In the genomic region with DNA sequence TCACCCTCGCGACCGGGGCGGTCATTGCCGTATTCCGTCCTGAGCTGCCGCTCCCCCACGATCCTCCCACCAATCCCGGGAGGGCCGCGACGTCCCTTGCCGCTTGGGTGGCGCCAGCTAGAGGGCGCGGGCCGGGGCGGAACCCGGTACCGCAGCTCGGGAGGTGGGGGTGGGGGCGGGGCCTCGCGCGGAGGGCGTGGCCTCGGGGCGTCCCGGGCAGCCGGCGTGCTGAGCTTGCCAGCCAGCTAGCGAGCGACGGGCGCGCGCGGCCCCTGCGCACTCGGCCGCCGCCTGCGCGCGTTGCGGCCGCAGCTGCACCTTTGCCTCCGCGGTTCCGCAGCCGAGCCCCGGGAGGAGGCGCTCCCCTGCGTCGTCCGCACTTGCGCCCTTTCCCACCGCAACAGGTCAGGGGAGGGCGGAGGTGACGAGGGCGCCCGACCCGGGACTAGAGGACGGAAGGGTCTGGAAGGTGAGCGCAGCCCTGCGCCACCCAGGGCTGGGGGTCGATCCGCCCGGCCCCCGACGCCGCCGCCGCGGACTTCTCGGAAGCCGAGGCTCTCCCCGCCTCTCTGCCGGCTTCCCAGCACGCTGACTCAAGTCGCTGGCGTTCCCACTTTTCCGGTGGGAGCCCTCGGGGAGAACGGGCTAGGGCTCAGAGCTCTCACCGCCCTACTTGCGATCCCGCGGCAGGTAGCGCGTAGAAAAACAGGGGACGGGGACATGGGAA, we compare ENCODE assay signal across 8 cellular contexts. TPM values are rescaled to one million over a fixed set of nuclear protein-coding genes. Genes with fewer than 3 reads are reported as not detected.
DNase-seq lines count a peak whose midpoint lies in the region; ATAC-seq and TF ChIP-seq lines count a peak whose summit lies in the region.

A gene with protein sequence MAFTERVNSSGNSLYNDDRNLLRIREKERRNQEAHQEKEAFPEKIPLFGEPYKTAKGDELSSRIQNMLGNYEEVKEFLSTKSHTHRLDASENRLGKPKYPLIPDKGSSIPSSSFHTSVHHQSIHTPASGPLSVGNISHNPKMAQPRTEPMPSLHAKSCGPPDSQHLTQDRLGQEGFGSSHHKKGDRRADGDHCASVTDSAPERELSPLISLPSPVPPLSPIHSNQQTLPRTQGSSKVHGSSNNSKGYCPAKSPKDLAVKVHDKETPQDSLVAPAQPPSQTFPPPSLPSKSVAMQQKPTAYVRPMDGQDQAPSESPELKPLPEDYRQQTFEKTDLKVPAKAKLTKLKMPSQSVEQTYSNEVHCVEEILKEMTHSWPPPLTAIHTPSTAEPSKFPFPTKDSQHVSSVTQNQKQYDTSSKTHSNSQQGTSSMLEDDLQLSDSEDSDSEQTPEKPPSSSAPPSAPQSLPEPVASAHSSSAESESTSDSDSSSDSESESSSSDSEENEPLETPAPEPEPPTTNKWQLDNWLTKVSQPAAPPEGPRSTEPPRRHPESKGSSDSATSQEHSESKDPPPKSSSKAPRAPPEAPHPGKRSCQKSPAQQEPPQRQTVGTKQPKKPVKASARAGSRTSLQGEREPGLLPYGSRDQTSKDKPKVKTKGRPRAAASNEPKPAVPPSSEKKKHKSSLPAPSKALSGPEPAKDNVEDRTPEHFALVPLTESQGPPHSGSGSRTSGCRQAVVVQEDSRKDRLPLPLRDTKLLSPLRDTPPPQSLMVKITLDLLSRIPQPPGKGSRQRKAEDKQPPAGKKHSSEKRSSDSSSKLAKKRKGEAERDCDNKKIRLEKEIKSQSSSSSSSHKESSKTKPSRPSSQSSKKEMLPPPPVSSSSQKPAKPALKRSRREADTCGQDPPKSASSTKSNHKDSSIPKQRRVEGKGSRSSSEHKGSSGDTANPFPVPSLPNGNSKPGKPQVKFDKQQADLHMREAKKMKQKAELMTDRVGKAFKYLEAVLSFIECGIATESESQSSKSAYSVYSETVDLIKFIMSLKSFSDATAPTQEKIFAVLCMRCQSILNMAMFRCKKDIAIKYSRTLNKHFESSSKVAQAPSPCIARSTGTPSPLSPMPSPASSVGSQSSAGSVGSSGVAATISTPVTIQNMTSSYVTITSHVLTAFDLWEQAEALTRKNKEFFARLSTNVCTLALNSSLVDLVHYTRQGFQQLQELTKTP (plus strand): TSS at position 240 of the 727 bp plus-strand sequence. CDS start 13,523 bp downstream, outside the sequence.

- no peaks in the 10 kb centered on the region for H3K27me3 Mint-ChIP-seq in activated naive CD8-positive, alpha-beta T cell treated with anti-CD3 and anti-CD28 coated beads, Interleukin-2, amount 10 ng/mL, durations not matched to agents 7 days and 5 days
- H3K27me3 Mint-ChIP-seq in type B pancreatic cell: no peaks in the 10 kb centered on the region

- DNase-seq in NCI-H128 (lab: John Stamatoyannopoulos, UW; ENCODE audit: unreplicated experiment): peak; percentile 35
- DNase-seq in activated naive CD8-positive, alpha-beta T cell treated with anti-CD3 and anti-CD28 coated beads, Interleukin-2, amount 10 ng/mL, durations not matched to agents 7 days and 5 days: peak; percentile 88
- DNase-seq in Right ventricle myocardium superior: peak; percentile 95
- DNase-seq in pons (ENCODE audit: low spot score): peak; percentile 92
- peak; percentile 92 for DNase-seq in type B pancreatic cell (ENCODE audit: extremely low spot score, unreplicated experiment)

- H3K27ac Mint-ChIP-seq in activated naive CD8-positive, alpha-beta T cell treated with anti-CD3 and anti-CD28 coated beads, Interleukin-2, amount 10 ng/mL, durations not matched to agents 7 days and 5 days: peak within 1 kb of the TSS; percentile 92
- peak within 1 kb of the TSS; percentile 96 for H3K27ac Mint-ChIP-seq in type B pancreatic cell

- peak within 1 kb of the TSS; percentile 44 for H3K9ac ChIP-seq in SU-DHL-6 (ENCODE audit: low read length)

- H3K27ac ChIP-seq in SU-DHL-6 (ENCODE audit: low read depth, low read length): no peak within 1 kb of the TSS

- H3K4me2 ChIP-seq in SU-DHL-6 (ENCODE audit: low read depth, low read length, poor library complexity, severe bottlenecking): peak within 1 kb of the TSS; percentile 64

- no peaks in the 10 kb centered on the region for H3K79me2 ChIP-seq in SU-DHL-6 (ENCODE audit: insufficient read depth, low read length)

- ATAC-seq in HG02678 (IDR thresholded peaks at IDR 0.05; ENCODE audit: unreplicated experiment): peak; percentile 46
- peak; percentile 80 for ATAC-seq in activated naive CD8-positive, alpha-beta T cell treated with anti-CD3 and anti-CD28 coated beads, Interleukin-2, amount 10 ng/mL, durations not matched to agents 7 days and 5 days (ENCODE audit: low read depth)
- ATAC-seq in Right ventricle myocardium superior (ENCODE audit: poor library complexity): peak; percentile 95

- POLR2A ChIA-PET in activated naive CD8-positive, alpha-beta T cell treated with anti-CD3 and anti-CD28 coated beads, Interleukin-2, amount 10 ng/mL, durations not matched to agents 7 days and 5 days (lab: Charles Lee): interaction anchor here (0.6 to 2.9 kb wide), 11 partner anchors 12 to 184 kb away, joined by 3 to 111 read pairs (median 4); no protein-coding TSS in a partner anchor

- H3F3A ChIP-seq in SU-DHL-6 (ENCODE audit: insufficient read depth): peaks cover 7% of the 10 kb centered on the region; the same call in 1 of the 2 replicates

- peak within 1 kb of the TSS; percentile 58 for H3K4me3 ChIP-seq in SU-DHL-6 (ENCODE audit: insufficient read depth, low read length, poor library complexity, severe bottlenecking)

- H3K4me1 Mint-ChIP-seq in activated naive CD8-positive, alpha-beta T cell treated with anti-CD3 and anti-CD28 coated beads, Interleukin-2, amount 10 ng/mL, durations not matched to agents 7 days and 5 days: peaks cover 35% of the 10 kb centered on the region
- peaks cover 31% of the 10 kb centered on the region for H3K4me1 Mint-ChIP-seq in type B pancreatic cell (ENCODE audit: unreplicated experiment)

- H3K27me3 ChIP-seq in SU-DHL-6 (ENCODE audit: low read length): no peaks in the 10 kb centered on the region

- no peaks in the 10 kb centered on the region for H4K20me1 ChIP-seq in SU-DHL-6 (ENCODE audit: low read depth, low read length)

- 0 out of 3 replicates have a peak, but pooled peaks have one; percentile 22 for TF ChIP-seq CTCF in GM12872 (IDR thresholded peaks at IDR 0.05; ENCODE audit: insufficient read depth, low read depth, low read length)
- TF ChIP-seq CTCF in SU-DHL-6 (IDR thresholded peaks at IDR 0.05; ENCODE audit: insufficient read depth, low read length, poor library complexity, severe bottlenecking): no peak
- TF ChIP-seq CTCF in type B pancreatic cell (conservative IDR thresholded peaks at IDR 0.05): peak; percentile 46

- no peaks in the 10 kb centered on the region for H3K9me3 Mint-ChIP-seq in activated naive CD8-positive, alpha-beta T cell treated with anti-CD3 and anti-CD28 coated beads, Interleukin-2, amount 10 ng/mL, durations not matched to agents 7 days and 5 days
- no peaks in the 10 kb centered on the region for H3K9me3 Mint-ChIP-seq in type B pancreatic cell

- H3K36me3 Mint-ChIP-seq in activated naive CD8-positive, alpha-beta T cell treated with anti-CD3 and anti-CD28 coated beads, Interleukin-2, amount 10 ng/mL, durations not matched to agents 7 days and 5 days: peaks cover 6% of the 10 kb centered on the region
- H3K36me3 Mint-ChIP-seq in type B pancreatic cell: no peaks in the 10 kb centered on the region

- intact Hi-C loops in Right ventricle myocardium superior (cut with DNase I): loop anchor here (5.0 kb wide), 1 partner anchor 72 kb away; no protein-coding TSS in a partner anchor

- H2AFZ ChIP-seq in SU-DHL-6 (ENCODE audit: low read depth, low read length, severe bottlenecking): peak within 1 kb of the TSS; percentile 77

- no peaks in the 10 kb centered on the region for H3K36me3 ChIP-seq in SU-DHL-6 (ENCODE audit: low read length)

- H3K9me2 ChIP-seq in SU-DHL-6 (replicated peaks; ENCODE audit: insufficient read depth, low read length): no peaks in the 10 kb centered on the region

- H3K4me3 Mint-ChIP-seq in activated naive CD8-positive, alpha-beta T cell treated with anti-CD3 and anti-CD28 coated beads, Interleukin-2, amount 10 ng/mL, durations not matched to agents 7 days and 5 days: peak within 1 kb of the TSS; percentile 91
- peak within 1 kb of the TSS; percentile 93 for H3K4me3 Mint-ChIP-seq in type B pancreatic cell

- H3K9me3 ChIP-seq in SU-DHL-6 (ENCODE audit: insufficient read depth, low read length): no peaks in the 10 kb centered on the region

RNA-seq across cellular contexts. Expression of the gene that starts here (rescaled TPM):
- total RNA-seq in activated naive CD8-positive, alpha-beta T cell treated with anti-CD3 and anti-CD28 coated beads, Interleukin-2, amount 10 ng/mL, durations not matched to agents 7 days and 5 days: 10 to 100 TPM; 57.1 to 62.5 TPM
- total RNA-seq in Right ventricle myocardium superior (60.5 TPM), type B pancreatic cell (ENCODE audit: low replicate concordance) (39.7 and 55.8 TPM in 2 replicates)

Comparison
In these comparisons a context has a peak if more than half of its experiments do, and no peak if none do; other contexts are left out.
1. DNase-seq: peak in every context shown above with its lines; median percentile 95 in Right ventricle myocardium superior; 92 in pons; 92 in type B pancreatic cell; 88 in activated naive CD8-positive, alpha-beta T cell treated with anti-CD3 and anti-CD28 coated beads, Interleukin-2, amount 10 ng/mL, durations not matched to agents 7 days and 5 days; 35 in NCI-H128.